In the genomic region with DNA sequence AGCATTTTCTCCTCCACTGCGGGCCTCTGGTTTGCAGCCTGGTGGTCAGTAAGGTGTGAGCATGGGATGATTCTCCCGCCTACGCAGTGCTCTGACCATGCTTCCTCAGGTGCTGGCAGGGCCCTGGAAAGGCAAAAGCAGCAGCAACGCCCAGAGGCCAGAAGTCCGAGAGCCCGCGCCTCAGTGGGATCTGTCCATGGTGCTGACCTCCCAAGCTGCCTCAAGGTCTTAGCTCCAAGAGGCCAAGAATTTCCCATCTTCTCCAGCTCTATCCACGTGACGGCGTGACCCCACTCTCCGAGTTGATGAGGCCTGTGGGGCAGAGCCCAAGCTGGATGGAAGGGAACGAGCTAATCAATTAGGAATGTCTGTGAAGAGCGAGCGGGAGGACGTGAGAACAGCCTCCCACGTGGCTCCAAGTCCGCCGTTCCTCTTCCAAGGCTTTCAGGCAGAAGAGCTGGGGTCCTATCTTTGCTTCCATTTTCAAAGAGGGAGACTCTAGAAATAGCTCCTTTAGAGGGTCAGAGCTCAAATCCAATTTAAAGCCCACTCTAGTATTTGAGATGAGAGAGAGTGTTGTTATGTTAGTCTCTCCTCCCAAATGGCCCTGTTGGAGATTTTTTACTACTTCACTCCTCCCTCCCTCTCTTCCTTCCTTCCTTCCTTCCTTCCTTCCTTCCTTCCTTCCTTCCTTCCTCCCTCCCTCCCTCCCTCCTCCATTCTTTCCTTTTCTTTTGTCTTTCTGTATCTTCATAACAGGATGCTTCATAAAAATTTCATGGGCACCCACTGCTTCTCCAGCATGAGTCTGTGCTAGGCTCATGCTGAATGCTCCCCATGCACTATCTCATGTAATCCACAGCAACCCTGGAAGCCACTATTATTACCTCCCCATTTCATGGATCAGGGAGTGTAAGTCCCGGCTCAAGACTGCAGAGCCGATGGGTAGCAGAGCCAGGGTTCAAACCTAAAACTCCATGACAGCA, we compare ENCODE assay signal across 10 cellular contexts.
DNase-seq lines count a peak whose midpoint lies in the region; ATAC-seq and TF ChIP-seq lines count a peak whose summit lies in the region.
"Had no signal": no experiment of that assay in that cellular context is flagged by ENCODE, and none has a peak within 500 bp of the region (broad histone marks: within the 10 kb centered on the region; RNA-seq: fewer than 3 reads in every experiment).

No MANE protein-coding gene starts in this region.

- intact Hi-C loops in MCF 10A (cut with micrococcal nuclease), result no loop called here

- no peak for TF ChIP-seq RAD21 in Ishikawa (IDR thresholded peaks at IDR 0.05; ENCODE audit: low read depth)

- no peaks in the 10 kb centered on the region for H3K9me3 ChIP-seq in DND-41 (ENCODE audit: insufficient read depth, low read length, severe bottlenecking)
- H3K9me3 ChIP-seq: upper lobe of left lung had no signal

- no peak overlapping the region for H3K9ac ChIP-seq in DND-41 (ENCODE audit: low read depth, low read length)

- ATAC-seq in DND-41 (ENCODE audit: insufficient read depth, low read depth) (no peak), GM21515 (IDR thresholded peaks at IDR 0.05; ENCODE audit: unreplicated experiment) (no peak)

- H3K4me3 ChIP-seq in DND-41 (ENCODE audit: low read depth in 1 of 2, low read length in 2 of 2), result no peak overlapping the region
- H3K4me3 ChIP-seq: upper lobe of left lung had no signal

- H4K20me1 ChIP-seq in DND-41 (ENCODE audit: insufficient read depth, low read length), result peaks cover 9% of the 10 kb centered on the region; the same call in 1 of the 2 replicates

- H3K27me3 ChIP-seq in DND-41 (ENCODE audit: insufficient read depth, low read length, poor library complexity), result no peaks in the 10 kb centered on the region
- H3K27me3 ChIP-seq: upper lobe of left lung had no signal

- H3K36me3 Mint-ChIP-seq in MCF 10A (ENCODE audit: insufficient read depth, unreplicated experiment) (no peaks in the 10 kb centered on the region), mesothelial cell of epicardium (no peaks in the 10 kb centered on the region)
- H3K36me3 Mint-ChIP-seq: brain had no signal

- TF ChIP-seq EP300 in Ishikawa (IDR thresholded peaks at IDR 0.05; ENCODE audit: borderline replicate concordance), result no peak

- H3K9me3 Mint-ChIP-seq in MCF 10A (ENCODE audit: unreplicated experiment) (peaks cover 10% of the 10 kb centered on the region), mesothelial cell of epicardium (no peaks in the 10 kb centered on the region)

- POLR2A ChIA-PET in MCF 10A (lab: Yijun Ruan, JAX), result interaction anchor here (0.6 to 0.8 kb wide), 2 partner anchors 9 to 57 kb away, joined by 3 to 4 read pairs; no protein-coding TSS in a partner anchor

- no TSS peak for BruUV-seq in MCF 10A (replicated peaks; lab: Mats Ljungman, UMichigan)

- TF ChIP-seq CTCF in DND-41 (IDR thresholded peaks at IDR 0.05; ENCODE audit: borderline replicate concordance, extremely low read depth, low read length, poor library complexity, severe bottlenecking) (no peak), MCF 10A (IDR thresholded peaks at IDR 0.05; ENCODE audit: unreplicated experiment) (no peak), mesothelial cell of epicardium (IDR thresholded peaks at IDR 0.05; ENCODE audit: unreplicated experiment) (no peak)

- H3K36me3 ChIP-seq in DND-41 (ENCODE audit: insufficient read depth, low read length), result no peaks in the 10 kb centered on the region
- H3K36me3 ChIP-seq: upper lobe of left lung had no signal

- DNase-seq in DND-41, result peak; percentile 37
- peak; percentile 52 for DNase-seq in MCF 10A (ENCODE audit: unreplicated experiment)
- DNase-seq in mesothelial cell of epicardium (ENCODE audit: low spot score in 2 of 2, unreplicated experiment in 2 of 2), result peak; percentile 75 to 87
- DNase-seq in NCI-H446 (lab: John Stamatoyannopoulos, UW), result no peak
- no peak for DNase-seq in NCI-H2196 (lab: John Stamatoyannopoulos, UW; ENCODE audit: unreplicated experiment)
- DNase-seq in NCI-H1105 (lab: John Stamatoyannopoulos, UW), result no peak

- H3K4me1 ChIP-seq in DND-41 (ENCODE audit: insufficient read depth, low read length), result no peaks in the 10 kb centered on the region
- H3K4me1 ChIP-seq: upper lobe of left lung had no signal

- H3K79me2 ChIP-seq in DND-41 (ENCODE audit: insufficient read depth, low read length), result no peaks in the 10 kb centered on the region

- H3K27me3 Mint-ChIP-seq in MCF 10A (ENCODE audit: insufficient read depth, unreplicated experiment) (peaks cover 36% of the 10 kb centered on the region), mesothelial cell of epicardium (ENCODE audit: low read depth) (peaks cover 44% of the 10 kb centered on the region)

- H3K4me1 Mint-ChIP-seq in MCF 10A (ENCODE audit: insufficient read depth, unreplicated experiment) (no peaks in the 10 kb centered on the region), mesothelial cell of epicardium (no peaks in the 10 kb centered on the region)

- H3K4me3 Mint-ChIP-seq in MCF 10A (ENCODE audit: unreplicated experiment) (no peak overlapping the region), mesothelial cell of epicardium (no peak overlapping the region)

- no peak overlapping the region for H3K27ac ChIP-seq in DND-41 (ENCODE audit: low read length)
- H3K27ac ChIP-seq: upper lobe of left lung had no signal

- H3K27ac Mint-ChIP-seq in MCF 10A (ENCODE audit: low read depth, unreplicated experiment) (no peak overlapping the region), mesothelial cell of epicardium (no peak overlapping the region)

- no peak overlapping the region for H3K4me2 ChIP-seq in DND-41 (ENCODE audit: insufficient read depth, low read length)

- no peak overlapping the region for H2AFZ ChIP-seq in DND-41 (ENCODE audit: low read depth, low read length)

- CTCF ChIA-PET in MCF 10A (lab: Yijun Ruan, JAX), result interaction anchor here (0.6 to 0.8 kb wide), 3 partner anchors 30 to 256 kb away, joined by 3 read pairs; no protein-coding TSS in a partner anchor

TF ChIP-seq in Ishikawa, 13 proteins besides CTCF, POLR2A, EP300 and RAD21:
- no peak for TF ChIP-seq TEAD4 (IDR thresholded peaks at IDR 0.05)
- TF ChIP-seq EGR1 (IDR thresholded peaks at IDR 0.05), result no peak
- TF ChIP-seq, protein P1, sequence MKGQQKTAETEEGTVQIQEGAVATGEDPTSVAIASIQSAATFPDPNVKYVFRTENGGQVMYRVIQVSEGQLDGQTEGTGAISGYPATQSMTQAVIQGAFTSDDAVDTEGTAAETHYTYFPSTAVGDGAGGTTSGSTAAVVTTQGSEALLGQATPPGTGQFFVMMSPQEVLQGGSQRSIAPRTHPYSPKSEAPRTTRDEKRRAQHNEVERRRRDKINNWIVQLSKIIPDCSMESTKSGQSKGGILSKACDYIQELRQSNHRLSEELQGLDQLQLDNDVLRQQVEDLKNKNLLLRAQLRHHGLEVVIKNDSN (IDR thresholded peaks at IDR 0.05), result 0 out of 2 replicates have a peak, but pooled peaks have one; percentile 21
- TF ChIP-seq, protein P2, sequence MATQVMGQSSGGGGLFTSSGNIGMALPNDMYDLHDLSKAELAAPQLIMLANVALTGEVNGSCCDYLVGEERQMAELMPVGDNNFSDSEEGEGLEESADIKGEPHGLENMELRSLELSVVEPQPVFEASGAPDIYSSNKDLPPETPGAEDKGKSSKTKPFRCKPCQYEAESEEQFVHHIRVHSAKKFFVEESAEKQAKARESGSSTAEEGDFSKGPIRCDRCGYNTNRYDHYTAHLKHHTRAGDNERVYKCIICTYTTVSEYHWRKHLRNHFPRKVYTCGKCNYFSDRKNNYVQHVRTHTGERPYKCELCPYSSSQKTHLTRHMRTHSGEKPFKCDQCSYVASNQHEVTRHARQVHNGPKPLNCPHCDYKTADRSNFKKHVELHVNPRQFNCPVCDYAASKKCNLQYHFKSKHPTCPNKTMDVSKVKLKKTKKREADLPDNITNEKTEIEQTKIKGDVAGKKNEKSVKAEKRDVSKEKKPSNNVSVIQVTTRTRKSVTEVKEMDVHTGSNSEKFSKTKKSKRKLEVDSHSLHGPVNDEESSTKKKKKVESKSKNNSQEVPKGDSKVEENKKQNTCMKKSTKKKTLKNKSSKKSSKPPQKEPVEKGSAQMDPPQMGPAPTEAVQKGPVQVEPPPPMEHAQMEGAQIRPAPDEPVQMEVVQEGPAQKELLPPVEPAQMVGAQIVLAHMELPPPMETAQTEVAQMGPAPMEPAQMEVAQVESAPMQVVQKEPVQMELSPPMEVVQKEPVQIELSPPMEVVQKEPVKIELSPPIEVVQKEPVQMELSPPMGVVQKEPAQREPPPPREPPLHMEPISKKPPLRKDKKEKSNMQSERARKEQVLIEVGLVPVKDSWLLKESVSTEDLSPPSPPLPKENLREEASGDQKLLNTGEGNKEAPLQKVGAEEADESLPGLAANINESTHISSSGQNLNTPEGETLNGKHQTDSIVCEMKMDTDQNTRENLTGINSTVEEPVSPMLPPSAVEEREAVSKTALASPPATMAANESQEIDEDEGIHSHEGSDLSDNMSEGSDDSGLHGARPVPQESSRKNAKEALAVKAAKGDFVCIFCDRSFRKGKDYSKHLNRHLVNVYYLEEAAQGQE (IDR thresholded peaks at IDR 0.05; ENCODE audit: low read depth), result peak; percentile 96
TF ChIP-seq in Ishikawa: peak in this region for 2.

Comparison
In these comparisons a context has a peak if more than half of its experiments do, and no peak if none do; other contexts are left out.
1. DNase-seq: peak in DND-41 (single experiment), MCF 10A (single experiment) and mesothelial cell of epicardium (2 of 2); none in NCI-H446 (0 of 2), NCI-H2196 (single experiment) and NCI-H1105 (single experiment).